14 cellular contexts compared by ENCODE assay signal in genomic region chr14:71665157-71665556, GRCh38.
DNase-seq lines count a peak whose midpoint lies in the region; ATAC-seq, FAIRE-seq and TF ChIP-seq lines count a peak whose summit lies in the region.
"Had no signal": no experiment of that assay in that cellular context is flagged by ENCODE, and none has a peak within 500 bp of the region (broad histone marks: within the 10 kb centered on the region; RNA-seq: fewer than 3 reads in every experiment).

No MANE protein-coding gene starts in this region.

- H3K9me3 ChIP-seq in upper lobe of right lung: no peaks in the 10 kb centered on the region
- H3K9me3 ChIP-seq: ascending aorta had no signal

- H3K36me3 Mint-ChIP-seq in stimulated activated effector memory CD8-positive, alpha-beta T cell treated with anti-CD3 and anti-CD28 coated beads, Interleukin-12 subunit alpha, Interleukin-12 subunit beta, amount 100 ng/mL, for 72 hours: peaks cover 61% of the 10 kb centered on the region
- peaks cover 35% of the 10 kb centered on the region for H3K36me3 Mint-ChIP-seq in activated T-cell treated with anti-CD3 and anti-CD28 coated beads, Interleukin-2, amount 50 U/mL, for 4 hours (ENCODE audit: insufficient read depth)

- peaks cover 18% of the 10 kb centered on the region for H3K4me1 Mint-ChIP-seq in stimulated activated effector memory CD8-positive, alpha-beta T cell treated with anti-CD3 and anti-CD28 coated beads, Interleukin-12 subunit alpha, Interleukin-12 subunit beta, amount 100 ng/mL, for 72 hours
- no peaks in the 10 kb centered on the region for H3K4me1 Mint-ChIP-seq in activated T-cell treated with anti-CD3 and anti-CD28 coated beads, Interleukin-2, amount 50 U/mL, for 4 hours (ENCODE audit: low read depth)

- H3K27ac Mint-ChIP-seq in stimulated activated effector memory CD8-positive, alpha-beta T cell treated with anti-CD3 and anti-CD28 coated beads, Interleukin-12 subunit alpha, Interleukin-12 subunit beta, amount 100 ng/mL, for 72 hours: peak overlapping the region; percentile 7
- H3K27ac Mint-ChIP-seq: H9 had no signal

- H3K27me3 ChIP-seq in upper lobe of right lung: no peaks in the 10 kb centered on the region
- H3K27me3 ChIP-seq: ascending aorta had no signal

- H3K4me3 Mint-ChIP-seq in stimulated activated effector memory CD8-positive, alpha-beta T cell treated with anti-CD3 and anti-CD28 coated beads, Interleukin-12 subunit alpha, Interleukin-12 subunit beta, amount 100 ng/mL, for 72 hours: no peak overlapping the region
- H3K4me3 Mint-ChIP-seq in activated T-cell treated with anti-CD3 and anti-CD28 coated beads, Interleukin-2, amount 50 U/mL, for 4 hours: no peak overlapping the region
- H3K4me3 Mint-ChIP-seq: H9 had no signal

- ATAC-seq in SK-N-SH treated with all-trans-retinoic acid at 6 μM for 48 hours: peak; percentile 79
- no peak for ATAC-seq in stimulated activated effector memory CD8-positive, alpha-beta T cell treated with anti-CD3 and anti-CD28 coated beads, Interleukin-12 subunit alpha, Interleukin-12 subunit beta, amount 100 ng/mL, for 72 hours
- no peak for ATAC-seq in upper lobe of right lung
- no peak for ATAC-seq in activated T-cell treated with anti-CD3 and anti-CD28 coated beads, Interleukin-2, amount 50 U/mL, for 4 hours
- ATAC-seq in HG02678 (IDR thresholded peaks at IDR 0.05; ENCODE audit: unreplicated experiment): no peak
- ATAC-seq: GM12878 had no signal

- DNase-seq in H54 (ENCODE audit: insufficient read length, low spot score) (no peak), fibroblast of peridontal ligament (ENCODE audit: extremely low read depth) (peak; percentile 93), upper lobe of right lung (no peak)
- no peak for DNase-seq in stimulated activated effector memory CD8-positive, alpha-beta T cell treated with anti-CD3 and anti-CD28 coated beads, Interleukin-12 subunit alpha, Interleukin-12 subunit beta, amount 100 ng/mL, for 72 hours (ENCODE audit: low spot score in 2 of 2)
- no peak for DNase-seq in activated T-cell treated with anti-CD3 and anti-CD28 coated beads, Interleukin-2, amount 50 U/mL, for 4 hours
- DNase-seq: H9, NCI-H1417 treated with DMSO at 0.1 percent for 48 hours, NCI-H524 treated with DMSO at 0.1 percent for 48 hours, Right ventricle myocardium superior, substantia nigra had no signal

- intact Hi-C loops in upper lobe of right lung (cut with DNase I): no loop called here

- peaks cover 11% of the 10 kb centered on the region for H3K36me3 ChIP-seq in upper lobe of right lung

- H3K4me1 ChIP-seq in upper lobe of right lung: no peaks in the 10 kb centered on the region

- TF ChIP-seq CTCF in upper lobe of right lung (IDR thresholded peaks at IDR 0.05): no peak

- H3K27me3 Mint-ChIP-seq in activated T-cell treated with anti-CD3 and anti-CD28 coated beads, Interleukin-2, amount 50 U/mL, for 4 hours (ENCODE audit: low read depth): no peaks in the 10 kb centered on the region

- FAIRE-seq in H54 (lab: Jason Lieb, UNC): peak; percentile 30
- FAIRE-seq: GM12878 had no signal

- H3K9me3 Mint-ChIP-seq in stimulated activated effector memory CD8-positive, alpha-beta T cell treated with anti-CD3 and anti-CD28 coated beads, Interleukin-12 subunit alpha, Interleukin-12 subunit beta, amount 100 ng/mL, for 72 hours: no peaks in the 10 kb centered on the region
- no peaks in the 10 kb centered on the region for H3K9me3 Mint-ChIP-seq in activated T-cell treated with anti-CD3 and anti-CD28 coated beads, Interleukin-2, amount 50 U/mL, for 4 hours
- H3K9me3 Mint-ChIP-seq: H9 had no signal

- no peak overlapping the region for H3K27ac ChIP-seq in upper lobe of right lung
- H3K27ac ChIP-seq: ascending aorta had no signal

- no peak for TF ChIP-seq POLR2A in H54 (IDR thresholded peaks at IDR 0.05; ENCODE audit: low read depth, low read length)

- no peak overlapping the region for H3K4me3 ChIP-seq in upper lobe of right lung
- H3K4me3 ChIP-seq: ascending aorta, GM12878 had no signal

TF ChIP-seq in SK-N-SH treated with all-trans-retinoic acid at 6 μM for 48 hours, 23 proteins besides CTCF, POLR2A, EP300 and RAD21:
- TF ChIP-seq PPARA (CRISPR knock-in tag; IDR thresholded peaks at IDR 0.05; ENCODE audit: borderline replicate concordance): no peak
- peak; percentile 62 for TF ChIP-seq ISL1 (CRISPR knock-in tag; IDR thresholded peaks at IDR 0.05)
TF ChIP-seq in SK-N-SH treated with all-trans-retinoic acid at 6 μM for 48 hours: peak in this region for 1.
